Comparison of ENCODE assay signal across 1 cellular context in genomic region chr17:73317554-73318426, GRCh38.
A peak's percentile ranks its signal among the peaks of the same experiment; 100 is the strongest.
TF ChIP-seq lines count a peak whose summit lies in the region.

No MANE protein-coding gene starts in this region.

TF ChIP-seq in K562, 482 proteins besides CTCF, POLR2A, EP300 and RAD21:
- TF ChIP-seq, protein P1, sequence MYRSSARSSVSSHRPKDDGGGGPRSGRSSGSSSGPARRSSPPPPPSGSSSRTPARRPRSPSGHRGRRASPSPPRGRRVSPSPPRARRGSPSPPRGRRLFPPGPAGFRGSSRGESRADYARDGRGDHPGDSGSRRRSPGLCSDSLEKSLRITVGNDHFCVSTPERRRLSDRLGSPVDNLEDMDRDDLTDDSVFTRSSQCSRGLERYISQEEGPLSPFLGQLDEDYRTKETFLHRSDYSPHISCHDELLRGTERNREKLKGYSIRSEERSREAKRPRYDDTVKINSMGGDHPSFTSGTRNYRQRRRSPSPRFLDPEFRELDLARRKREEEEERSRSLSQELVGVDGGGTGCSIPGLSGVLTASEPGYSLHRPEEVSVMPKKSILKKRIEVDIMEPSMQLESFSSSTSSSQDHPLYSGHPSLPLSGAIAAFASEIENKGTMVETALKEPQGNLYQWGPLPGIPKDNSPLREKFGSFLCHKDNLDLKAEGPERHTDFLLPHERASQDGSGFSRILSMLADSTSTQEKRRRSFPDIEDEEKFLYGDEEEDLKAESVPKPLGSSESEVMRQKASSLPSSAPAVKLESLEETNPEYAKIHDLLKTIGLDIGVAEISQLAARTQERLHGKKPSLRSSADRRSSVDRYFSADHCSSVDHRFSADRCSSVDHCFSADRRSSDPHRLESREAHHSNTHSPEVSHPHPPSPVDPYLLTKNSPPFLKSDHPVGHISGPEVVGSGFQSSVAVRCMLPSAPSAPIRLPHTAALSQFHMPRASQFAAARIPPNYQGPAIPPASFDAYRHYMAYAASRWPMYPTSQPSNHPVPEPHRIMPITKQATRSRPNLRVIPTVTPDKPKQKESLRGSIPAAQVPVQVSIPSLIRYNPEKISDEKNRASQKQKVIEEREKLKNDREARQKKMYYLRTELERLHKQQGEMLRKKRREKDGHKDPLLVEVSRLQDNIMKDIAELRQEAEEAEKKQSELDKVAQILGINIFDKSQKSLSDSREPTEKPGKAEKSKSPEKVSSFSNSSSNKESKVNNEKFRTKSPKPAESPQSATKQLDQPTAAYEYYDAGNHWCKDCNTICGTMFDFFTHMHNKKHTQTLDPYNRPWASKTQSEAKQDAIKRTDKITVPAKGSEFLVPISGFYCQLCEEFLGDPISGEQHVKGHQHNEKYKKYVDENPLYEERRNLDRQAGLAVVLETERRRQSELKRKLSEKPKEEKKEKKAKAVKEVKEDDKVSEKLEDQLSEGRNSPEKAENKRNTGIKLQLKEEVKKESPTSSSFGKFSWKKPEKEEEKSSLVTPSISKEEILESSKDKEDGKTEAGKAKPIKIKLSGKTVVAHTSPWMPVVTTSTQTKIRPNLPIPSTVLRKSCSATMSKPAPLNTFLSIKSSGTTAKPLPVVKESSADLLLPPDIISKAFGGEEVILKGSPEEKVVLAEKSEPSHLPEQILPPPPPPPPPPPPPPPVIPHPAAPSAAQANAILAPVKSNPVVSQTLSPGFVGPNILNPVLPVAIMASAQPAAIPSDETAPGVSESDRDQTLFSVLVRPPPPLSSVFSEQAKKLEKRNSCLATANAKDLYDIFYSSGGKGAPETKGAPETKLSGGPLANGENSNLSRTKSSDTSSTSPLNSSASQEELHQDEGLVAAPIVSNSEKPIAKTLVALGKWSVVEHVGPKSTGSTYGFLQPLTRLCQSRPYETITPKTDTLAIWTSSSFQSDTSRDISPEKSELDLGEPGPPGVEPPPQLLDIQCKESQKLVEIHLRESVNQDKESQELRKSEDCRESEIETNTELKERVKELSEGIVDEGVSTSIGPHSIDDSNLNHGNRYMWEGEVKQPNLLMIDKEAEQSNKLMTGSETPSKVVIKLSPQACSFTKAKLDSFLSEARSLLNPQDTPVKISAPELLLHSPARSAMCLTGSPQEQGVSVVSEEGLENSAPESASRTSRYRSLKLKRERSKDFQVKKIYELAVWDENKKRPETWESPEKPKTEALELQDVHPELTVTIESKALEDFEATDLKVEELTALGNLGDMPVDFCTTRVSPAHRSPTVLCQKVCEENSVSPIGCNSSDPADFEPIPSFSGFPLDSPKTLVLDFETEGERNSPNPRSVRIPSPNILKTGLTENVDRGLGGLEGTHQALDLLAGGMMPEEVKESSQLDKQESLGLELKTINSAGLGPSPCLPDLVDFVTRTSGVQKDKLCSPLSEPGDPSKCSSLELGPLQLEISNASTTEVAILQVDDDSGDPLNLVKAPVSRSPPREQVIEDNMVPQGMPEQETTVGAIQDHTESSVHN (IDR thresholded peaks at IDR 0.05; ENCODE audit: borderline replicate concordance in 1 of 2, low read depth in 1 of 2), result no peak
- TF ChIP-seq CHD4 (IDR thresholded peaks at IDR 0.05; ENCODE audit: insufficient read depth, insufficient replicate concordance, low read depth, low read length, poor library complexity, severe bottlenecking) (no peak), ZEB2 (IDR thresholded peaks at IDR 0.05) (peak; percentile 56; the same call in 1 of the 2 replicates), CBFA2T2 (conservative IDR thresholded peaks at IDR 0.05) (peak; percentile 49), TCF3 (CRISPR knock-in tag; IDR thresholded peaks at IDR 0.05) (peak; percentile 29; the same call in 1 of the 2 replicates), CTBP1 (IDR thresholded peaks at IDR 0.05; ENCODE audit: borderline replicate concordance) (peak; percentile 14; the same call in 1 of the 2 replicates), TAL1 (IDR thresholded peaks at IDR 0.05) (peak; percentile 20; the same call in 1 of the 2 replicates), PKNOX1 (IDR thresholded peaks at IDR 0.05) (peak; percentile 26; the same call in 1 of the 2 replicates), VEZF1 (CRISPR knock-in tag; IDR thresholded peaks at IDR 0.05) (peak; percentile 25; the same call in 1 of the 2 replicates), NFIC (IDR thresholded peaks at IDR 0.05) (0 out of 2 replicates have a peak, but pooled peaks have one; percentile 9), CBFA2T3 (IDR thresholded peaks at IDR 0.05) (peak; percentile 76), ARID1B (IDR thresholded peaks at IDR 0.05) (peak; percentile 42; the same call in 1 of the 2 replicates)
- TF ChIP-seq, protein P2, sequence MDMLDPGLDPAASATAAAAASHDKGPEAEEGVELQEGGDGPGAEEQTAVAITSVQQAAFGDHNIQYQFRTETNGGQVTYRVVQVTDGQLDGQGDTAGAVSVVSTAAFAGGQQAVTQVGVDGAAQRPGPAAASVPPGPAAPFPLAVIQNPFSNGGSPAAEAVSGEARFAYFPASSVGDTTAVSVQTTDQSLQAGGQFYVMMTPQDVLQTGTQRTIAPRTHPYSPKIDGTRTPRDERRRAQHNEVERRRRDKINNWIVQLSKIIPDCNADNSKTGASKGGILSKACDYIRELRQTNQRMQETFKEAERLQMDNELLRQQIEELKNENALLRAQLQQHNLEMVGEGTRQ (CRISPR knock-in tag; IDR thresholded peaks at IDR 0.05), result no peak
